ENCODE assay signal across 17 cellular contexts in the genomic region with DNA sequence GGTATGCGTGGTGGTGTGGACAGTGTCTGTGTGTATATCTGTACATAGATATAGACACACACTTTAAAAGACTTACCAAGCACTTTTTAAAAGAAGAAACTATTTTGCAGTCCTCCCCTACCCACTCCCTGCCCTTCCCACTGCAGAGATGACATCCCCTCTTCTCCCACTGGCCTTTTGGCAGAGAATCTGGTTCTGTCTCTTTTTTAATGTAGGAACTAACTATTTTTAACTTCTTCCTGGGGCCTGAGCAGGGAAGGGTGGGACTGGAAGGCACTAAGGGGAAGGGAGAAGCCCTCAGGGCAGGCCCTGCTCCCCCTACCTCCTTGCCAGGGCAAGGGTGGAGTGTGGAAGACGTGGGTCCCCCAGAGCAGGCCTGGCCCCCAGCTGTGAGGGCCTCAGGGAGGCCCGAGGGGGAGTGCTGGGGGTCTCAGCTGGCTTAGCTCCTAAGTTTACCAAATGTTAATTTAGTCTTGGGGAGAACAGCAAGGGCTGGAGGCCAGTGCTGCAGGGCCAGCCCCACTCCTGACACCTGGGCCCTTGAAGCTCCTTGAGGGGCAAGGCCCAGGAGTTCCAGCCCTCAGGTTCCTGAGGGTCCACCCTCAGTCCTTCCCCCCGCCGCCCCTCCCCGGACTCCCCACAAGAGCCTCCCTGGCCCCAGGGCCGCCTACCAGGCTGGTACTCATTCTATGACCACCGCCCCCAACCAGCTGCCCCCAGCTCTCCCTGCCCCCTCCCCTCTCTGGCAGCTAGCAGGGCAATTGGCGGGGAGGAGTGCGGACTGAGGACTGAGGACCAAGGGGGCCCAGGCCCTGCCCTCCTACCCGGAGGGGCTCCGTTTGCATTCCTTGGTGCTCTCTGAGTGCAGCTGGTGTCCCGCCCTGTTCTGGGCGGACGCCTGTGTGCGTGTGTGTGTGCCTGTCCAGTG. TPM values are rescaled to one million over a fixed set of nuclear protein-coding genes. Genes with fewer than 3 reads are reported as not detected.
DNase-seq lines count a peak whose midpoint lies in the region; ATAC-seq, FAIRE-seq and TF ChIP-seq lines count a peak whose summit lies in the region.
"Had no signal": no experiment of that assay in that cellular context is flagged by ENCODE, and none has a peak within 500 bp of the region (broad histone marks: within the 10 kb centered on the region; RNA-seq: fewer than 3 reads in every experiment).

No MANE protein-coding gene starts in this region.

- no TSS peak for BruUV-seq in GM12878 (replicated peaks; lab: Mats Ljungman, UMichigan)

- H3K9me3 Mint-ChIP-seq in natural killer cell: no peaks in the 10 kb centered on the region
- H3K9me3 Mint-ChIP-seq: naive B cell had no signal

- ATAC-seq in Right ventricle myocardium inferior: no peak
- ATAC-seq in GM12878: no peak
- ATAC-seq in natural killer cell: no peak
- no peak for ATAC-seq in upper lobe of right lung
- no peak for ATAC-seq in GM21423 (IDR thresholded peaks at IDR 0.05; ENCODE audit: unreplicated experiment)
- ATAC-seq: left cardiac atrium had no signal

- 84% methylated on average over 13 of the region's 16 CpGs for WGBS in GM12878 (ENCODE audit: insufficient coverage, insufficient replicate concordance, low lambda C conversion rate, missing lambda C conversion rate)

- TF ChIP-seq CTCF in cardiac muscle cell (IDR thresholded peaks at IDR 0.05; ENCODE audit: low read depth, low read length) (no peak), GM12878 (IDR thresholded peaks at IDR 0.05 in 2 of 3, conservative IDR thresholded peaks at IDR 0.05 in 1 of 3; ENCODE audit: control insufficient read depth in 2 of 3, extremely low read depth in 1 of 3, insufficient read depth in 1 of 3, low read depth in 3 of 3, low read length in 3 of 3) (no peak), natural killer cell (IDR thresholded peaks at IDR 0.05) (no peak), uterus (IDR thresholded peaks at IDR 0.05) (no peak), upper lobe of right lung (IDR thresholded peaks at IDR 0.05) (no peak)

- H3K79me2 ChIP-seq in GM12878 (ENCODE audit: control insufficient read depth, insufficient read depth, low read length): no peaks in the 10 kb centered on the region

- H3K36me3 ChIP-seq in cardiac muscle cell (peaks cover 20% of the 10 kb centered on the region), GM12878 (ENCODE audit: control insufficient read depth in 2 of 2, insufficient read depth in 2 of 2, low read length in 1 of 2) (peaks cover 9 to 10% of the 10 kb centered on the region in 2 experiments; a peak in 3 of 4 replicates), uterus (no peaks in the 10 kb centered on the region), upper lobe of right lung (peaks cover 69% of the 10 kb centered on the region)

- no peak for TF ChIP-seq EP300 in GM12878 (IDR thresholded peaks at IDR 0.05; ENCODE audit: borderline replicate concordance in 1 of 2, control insufficient read depth in 1 of 2, low read depth in 2 of 2, low read length in 2 of 2)

- no peaks in the 10 kb centered on the region for H3K27me3 Mint-ChIP-seq in natural killer cell (ENCODE audit: low read depth in 2 of 2)
- H3K27me3 Mint-ChIP-seq: naive B cell had no signal

- H4K20me1 ChIP-seq in GM12878 (ENCODE audit: control insufficient read depth, insufficient read depth): no peaks in the 10 kb centered on the region

- H3K4me3 Mint-ChIP-seq in natural killer cell: no peak overlapping the region

- H3K4me3 ChIP-seq in cardiac muscle cell (no peak overlapping the region), GM12878 (no peak overlapping the region), uterus (no peak overlapping the region), upper lobe of right lung (no peak overlapping the region)

- SMC1A ChIA-PET in GM12878 (lab: Charles Lee; ENCODE audit: uncharacterized antibody, unreplicated experiment): interaction anchor here (0.5 to 1.4 kb wide), 3 partner anchors 47 to 177 kb away, joined by 3 to 4 read pairs (median 3); no protein-coding TSS in a partner anchor

- H3K27me3 ChIP-seq in cardiac muscle cell (no peaks in the 10 kb centered on the region), GM12878 (replicated peaks in 1 of 2; ENCODE audit: control insufficient read depth in 2 of 2, insufficient read depth in 2 of 2, low read length in 1 of 2) (no peaks in the 10 kb centered on the region), uterus (no peaks in the 10 kb centered on the region), upper lobe of right lung (no peaks in the 10 kb centered on the region)

- H3K9me3 ChIP-seq in cardiac muscle cell (ENCODE audit: low read depth): no peaks in the 10 kb centered on the region
- no peaks in the 10 kb centered on the region for H3K9me3 ChIP-seq in GM12878 (replicated peaks; ENCODE audit: control insufficient read depth, insufficient read depth, low read length)
- no peaks in the 10 kb centered on the region for H3K9me3 ChIP-seq in uterus
- no peaks in the 10 kb centered on the region for H3K9me3 ChIP-seq in upper lobe of right lung

- TF ChIP-seq POLR2A in GM12878 (IDR thresholded peaks at IDR 0.05; ENCODE audit: low read depth, low read length): no peak
- TF ChIP-seq POLR2A in uterus (IDR thresholded peaks at IDR 0.05): no peak

- H2AFZ ChIP-seq in GM12878 (ENCODE audit: control insufficient read depth, low read depth, low read length): no peak overlapping the region

- no peak overlapping the region for H3K9ac ChIP-seq in GM12878 (ENCODE audit: control insufficient read depth, insufficient read depth, low read length)

- RAD21 ChIA-PET in GM12878 (lab: Charles Lee; ENCODE audit: unreplicated experiment): interaction anchor here (0.7 to 1.5 kb wide), 2 partner anchors 15 to 48 kb away, joined by 3 to 4 read pairs; no protein-coding TSS in a partner anchor

- CTCF ChIA-PET in GM12878 (lab: Yijun Ruan, JAX): interaction anchor here (0.6 to 5.9 kb wide), 10 partner anchors 21 to 271 kb away, joined by 3 to 63 read pairs (median 4); partner anchors contain the start of gene GALK1

- H3K4me1 Mint-ChIP-seq in natural killer cell: peaks cover 6 to 25% of the 10 kb centered on the region in 2 donors

- POLR2A ChIA-PET in GM12878 (lab: Charles Lee): interaction anchor here (0.7 kb wide), 1 partner anchor 20 kb away, joined by 3 read pairs; no protein-coding TSS in a partner anchor

- H3K27ac Mint-ChIP-seq in natural killer cell: peak overlapping the region; percentile 49 to 86

- no peak for FAIRE-seq in GM12878 (lab: Jason Lieb, UNC)
- FAIRE-seq: colon, H54 had no signal

- DNase-seq in cardiac muscle cell (ENCODE audit: low read depth in 1 of 2, low spot score in 1 of 2) (no peak), Right ventricle myocardium inferior (ENCODE audit: missing footprints) (no peak), GM12878 (ENCODE audit: low read depth, low spot score) (no peak), natural killer cell (no peak), uterus (peak in 1 of 2 donors; percentile 17), upper lobe of right lung (no peak), hippocampal formation (lab: John Stamatoyannopoulos, UW) (no peak)
- DNase-seq: KG1; left cardiac atrium; naive B cell; NCI-H1105 treated with DMSO at 0.1 percent for 48 hours; NCI-H226; stimulated activated naive CD4-positive, alpha-beta T cell; WERI-Rb-1 had no signal

- H3K4me1 ChIP-seq in cardiac muscle cell (ENCODE audit: low read depth): peaks cover 6% of the 10 kb centered on the region
- no peaks in the 10 kb centered on the region for H3K4me1 ChIP-seq in GM12878 (ENCODE audit: control insufficient read depth, insufficient read depth, low read length)
- H3K4me1 ChIP-seq in uterus: peaks cover 0 to 5% of the 10 kb centered on the region in 2 donors
- H3K4me1 ChIP-seq in upper lobe of right lung: peaks cover 16% of the 10 kb centered on the region

- no peak overlapping the region for H3K4me2 ChIP-seq in GM12878 (ENCODE audit: control insufficient read depth, insufficient read depth)

- H3K27ac ChIP-seq in cardiac muscle cell (peak overlapping the region; percentile 82), GM12878 (ENCODE audit: control insufficient read depth, insufficient read depth) (no peak overlapping the region), uterus (peak overlapping the region; percentile 23 to 60), upper lobe of right lung (no peak overlapping the region)

- in situ Hi-C loops in GM12878 (cut with MboI): no loop called here

- intact Hi-C loops in Right ventricle myocardium inferior (cut with DNase I) (loop anchor here (5.0 kb wide), 1 partner anchor 33 kb away; no protein-coding TSS in a partner anchor), GM12878 (cut with micrococcal nuclease; ENCODE audit: unreplicated experiment) (no loop called here), natural killer cell (cut with micrococcal nuclease) (no loop called here), uterus (cut with DNase I; ENCODE audit: low total_unique reads) (no loop called here), upper lobe of right lung (cut with DNase I) (no loop called here)

- H3K36me3 Mint-ChIP-seq in natural killer cell: no peaks in the 10 kb centered on the region
- H3K36me3 Mint-ChIP-seq: naive B cell had no signal

- no peak for TF ChIP-seq RAD21 in GM12878 (IDR thresholded peaks at IDR 0.05; ENCODE audit: insufficient read depth, low read depth, low read length)

RNA-seq across cellular contexts. Expression of gene UNC13D, which starts 19.3 kb away (rescaled TPM):
- total RNA-seq in cardiac muscle cell: 4.6 and 14.8 TPM in 2 replicates
- polyA plus RNA-seq in cardiac muscle cell: 10.8 and 24.6 TPM in 2 replicates
- total RNA-seq in Right ventricle myocardium inferior: 10.7 TPM
- 128 and 142 TPM in 2 replicates for total RNA-seq in GM12878 (2013; cell fraction: nucleolus; rRNA removed)
- total RNA-seq in GM12878 (2014; rRNA removed): 37.9 and 45.2 TPM in 2 replicates
- 10.0 and 10.3 TPM in 2 replicates for total RNA-seq in GM12878 (2014; rRNA removed; fragmentation: Illumina TruSeq; extraction: Trizol)
- 58.6 and 63.9 TPM in 2 replicates for total RNA-seq in GM12878 (2021)
- polyA plus RNA-seq in GM12878 (2011; ENCODE audit: low read depth): 46.6 TPM
- polyA plus RNA-seq in GM12878 (2011; rRNA removed): 9.2 and 15.5 TPM in 2 replicates
- 11.1 and 15.5 TPM in 2 replicates for polyA plus RNA-seq in GM12878 (2011; cell fraction: cytosol; rRNA removed)
- 157 and 179 TPM in 2 replicates for polyA plus RNA-seq in GM12878 (2011; cell fraction: nucleus; rRNA removed)
- 42.6 and 46.6 TPM in 2 replicates for polyA plus RNA-seq in GM12878 (2012)
- 4.0 and 14.4 TPM in 2 replicates for polyA plus RNA-seq in GM12878 (2014; fragmentation: Illumina TruSeq; extraction: Trizol)
- polyA plus RNA-seq in GM12878 (2014; fragmentation: Nextera tagmentation; extraction: Ambion mirVana): 1 to 10 TPM in 1 of 2 experiments, under 1 TPM in 1; 0.32 to 1.6 TPM
- polyA plus RNA-seq in GM12878 (2014; rRNA removed): 37.1 and 46.0 TPM in 2 replicates
- 10 to 100 TPM; 34.9 to 37.4 TPM for polyA plus RNA-seq in GM12878 (2016; fragmentation: Nextera tagmentation; extraction: Ambion mirVana)
- 12.5 and 23.1 TPM in 2 replicates for polyA minus RNA-seq in GM12878 (2011; rRNA and poly(A)+ RNA removed)
- polyA minus RNA-seq in GM12878 (2011; cell fraction: cytosol; rRNA and poly(A)+ RNA removed): 9.7 and 12.6 TPM in 2 replicates
- polyA minus RNA-seq in GM12878 (2011; cell fraction: nucleus; rRNA and poly(A)+ RNA removed): 47.1 and 66.4 TPM in 2 replicates
- total RNA-seq in natural killer cell: 100 to 1,000 TPM; 269 to 279 (median 277) TPM
- 10 to 100 TPM in 2 of 4 donors, 1 to 10 TPM in 2; 1.2 to 32.7 (median 11.8) TPM for total RNA-seq in uterus
- total RNA-seq in upper lobe of right lung: 145 TPM

RNA-seq across cellular contexts. Expression of gene WBP2, which starts 30.3 kb away (rescaled TPM):
- total RNA-seq in cardiac muscle cell (61.3 and 75.6 TPM in 2 replicates), Right ventricle myocardium inferior (151 TPM), GM12878 (2014; rRNA removed) (26.0 and 28.4 TPM in 2 replicates), GM12878 (2014; rRNA removed; fragmentation: Illumina TruSeq; extraction: Trizol) (11.8 and 12.1 TPM in 2 replicates), GM12878 (2021) (53.9 and 56.4 TPM in 2 replicates), natural killer cell (100 to 1,000 TPM in 1 of 3 donors, 10 to 100 TPM in 2; 81.1 to 106 (median 95.2) TPM), uterus (100 to 1,000 TPM in 1 of 4 donors, 10 to 100 TPM in 3; 19.7 to 115 (median 34.5) TPM), upper lobe of right lung (156 TPM)
- polyA plus RNA-seq in cardiac muscle cell (160 and 161 TPM in 2 replicates), GM12878 (2011; rRNA removed) (12.7 and 18.6 TPM in 2 replicates), GM12878 (2014; fragmentation: Illumina TruSeq; extraction: Trizol) (40.8 and 53.4 TPM in 2 replicates), GM12878 (2014; fragmentation: Nextera tagmentation; extraction: Ambion mirVana) (1 to 10 TPM; 1.5 to 3.0 TPM), GM12878 (2014; rRNA removed) (26.6 and 30.9 TPM in 2 replicates), GM12878 (2016; fragmentation: Nextera tagmentation; extraction: Ambion mirVana) (10 to 100 TPM; 49.8 to 57.3 TPM)
- total RNA-seq in GM12878 (2013; cell fraction: nucleolus; rRNA removed): 24.5 and 27.7 TPM in 2 replicates
- 45.2 TPM for polyA plus RNA-seq in GM12878 (2011; ENCODE audit: low read depth)
- polyA plus RNA-seq in GM12878 (2011; cell fraction: cytosol; rRNA removed): 18.8 and 21.9 TPM in 2 replicates
- polyA plus RNA-seq in GM12878 (2011; cell fraction: nucleus; rRNA removed): 60.2 and 65.4 TPM in 2 replicates
- 80.3 and 82.1 TPM in 2 replicates for polyA plus RNA-seq in GM12878 (2012)
- 20.7 and 21.9 TPM in 2 replicates for polyA minus RNA-seq in GM12878 (2011; rRNA and poly(A)+ RNA removed)
- 11.9 and 13.1 TPM in 2 replicates for polyA minus RNA-seq in GM12878 (2011; cell fraction: cytosol; rRNA and poly(A)+ RNA removed)
- polyA minus RNA-seq in GM12878 (2011; cell fraction: nucleus; rRNA and poly(A)+ RNA removed): 21.2 and 23.5 TPM in 2 replicates

RNA-seq across cellular contexts. Expression of gene UNK, which starts 40.2 kb away (rescaled TPM):
- total RNA-seq in cardiac muscle cell (34.2 and 37.8 TPM in 2 replicates), Right ventricle myocardium inferior (16.0 TPM), GM12878 (2014; rRNA removed) (26.7 and 32.6 TPM in 2 replicates), GM12878 (2014; rRNA removed; fragmentation: Illumina TruSeq; extraction: Trizol) (23.8 and 25.9 TPM in 2 replicates), GM12878 (2021) (32.2 and 34.5 TPM in 2 replicates), natural killer cell (10 to 100 TPM; 44.2 to 51.3 (median 44.5) TPM), uterus (10 to 100 TPM in 3 of 4 donors, 1 to 10 TPM in 1; 6.9 to 69.7 (median 45.5) TPM), upper lobe of right lung (27.1 TPM)
- polyA plus RNA-seq in cardiac muscle cell (20.5 and 35.9 TPM in 2 replicates), GM12878 (2011; rRNA removed) (30.8 and 33.2 TPM in 2 replicates), GM12878 (2014; fragmentation: Illumina TruSeq; extraction: Trizol) (25.2 and 26.9 TPM in 2 replicates), GM12878 (2014; fragmentation: Nextera tagmentation; extraction: Ambion mirVana) (10 to 100 TPM in 1 of 2 experiments, 1 to 10 TPM in 1; 8.9 to 11.9 TPM), GM12878 (2014; rRNA removed) (29.7 and 31.1 TPM in 2 replicates), GM12878 (2016; fragmentation: Nextera tagmentation; extraction: Ambion mirVana) (10 to 100 TPM; 27.6 to 27.8 TPM)
- total RNA-seq in GM12878 (2013; cell fraction: nucleolus; rRNA removed): 197 and 212 TPM in 2 replicates
- polyA plus RNA-seq in GM12878 (2011; ENCODE audit: low read depth): 6.2 TPM
- polyA plus RNA-seq in GM12878 (2011; cell fraction: cytosol; rRNA removed): 17.2 and 20.1 TPM in 2 replicates
- polyA plus RNA-seq in GM12878 (2011; cell fraction: nucleus; rRNA removed): 36.8 and 48.3 TPM in 2 replicates
- polyA plus RNA-seq in GM12878 (2012): 18.8 and 20.3 TPM in 2 replicates
- polyA minus RNA-seq in GM12878 (2011; rRNA and poly(A)+ RNA removed): 48.5 and 52.4 TPM in 2 replicates
- 11.5 and 12.8 TPM in 2 replicates for polyA minus RNA-seq in GM12878 (2011; cell fraction: cytosol; rRNA and poly(A)+ RNA removed)
- polyA minus RNA-seq in GM12878 (2011; cell fraction: nucleus; rRNA and poly(A)+ RNA removed): 41.1 and 51.5 TPM in 2 replicates

RNA-seq across cellular contexts. Expression of gene TRIM47, which starts 53.5 kb away (rescaled TPM):
- 1.3 and 4.6 TPM in 2 replicates for total RNA-seq in cardiac muscle cell
- polyA plus RNA-seq in cardiac muscle cell: 2.2 and 2.9 TPM in 2 replicates
- 39.4 TPM for total RNA-seq in Right ventricle myocardium inferior
- total RNA-seq in GM12878 (2013; cell fraction: nucleolus; rRNA removed): 4.6 and 7.4 TPM in 2 replicates
- total RNA-seq in GM12878 (2014; rRNA removed): 9.6 and 9.8 TPM in 2 replicates
- total RNA-seq in GM12878 (2014; rRNA removed; fragmentation: Illumina TruSeq; extraction: Trizol): 3.7 and 4.3 TPM in 2 replicates
- 8.6 and 9.8 TPM in 2 replicates for total RNA-seq in GM12878 (2021)
- polyA plus RNA-seq in GM12878 (2011; ENCODE audit: low read depth): 0.16 TPM
- polyA plus RNA-seq in GM12878 (2011; rRNA removed): 0.12 and 0.35 TPM in 2 replicates
- polyA plus RNA-seq in GM12878 (2011; cell fraction: cytosol; rRNA removed): 0.64 and 0.93 TPM in 2 replicates
- polyA plus RNA-seq in GM12878 (2011; cell fraction: nucleus; rRNA removed): 0.48 and 1.5 TPM in 2 replicates
- 0.67 and 0.97 TPM in 2 replicates for polyA plus RNA-seq in GM12878 (2012)
- polyA plus RNA-seq in GM12878 (2014; fragmentation: Illumina TruSeq; extraction: Trizol): 0.84 and 4.6 TPM in 2 replicates
- polyA plus RNA-seq in GM12878 (2014; fragmentation: Nextera tagmentation; extraction: Ambion mirVana): 1 to 10 TPM in 1 of 2 experiments, under 1 TPM in 1; 0.79 to 1.8 TPM
- polyA plus RNA-seq in GM12878 (2014; rRNA removed): 8.4 and 11.3 TPM in 2 replicates
- polyA plus RNA-seq in GM12878 (2016; fragmentation: Nextera tagmentation; extraction: Ambion mirVana): 1 to 10 TPM; 6.1 to 9.7 TPM
- not detected in 2 replicates for polyA minus RNA-seq in GM12878 (2011; rRNA and poly(A)+ RNA removed)
- polyA minus RNA-seq in GM12878 (2011; cell fraction: cytosol; rRNA and poly(A)+ RNA removed): 0.73 TPM in 1 of 2 replicates, not detected in the other
- 0.96 and 0.97 TPM in 2 replicates for polyA minus RNA-seq in GM12878 (2011; cell fraction: nucleus; rRNA and poly(A)+ RNA removed)
- 1 to 10 TPM; 1.2 to 2.5 (median 2.0) TPM for total RNA-seq in natural killer cell
- total RNA-seq in uterus: 10 to 100 TPM in 3 of 4 donors, 1 to 10 TPM in 1; 6.8 to 70.1 (median 19.0) TPM
- 31.0 TPM for total RNA-seq in upper lobe of right lung

RNA-seq across cellular contexts. Expression of gene GALK1, which starts 59.9 kb away (rescaled TPM):
- total RNA-seq in cardiac muscle cell (35.1 and 54.0 TPM in 2 replicates), Right ventricle myocardium inferior (23.8 TPM), GM12878 (2014; rRNA removed) (32.6 and 43.2 TPM in 2 replicates), GM12878 (2014; rRNA removed; fragmentation: Illumina TruSeq; extraction: Trizol) (8.7 and 9.2 TPM in 2 replicates), GM12878 (2021) (38.5 and 41.1 TPM in 2 replicates), natural killer cell (10 to 100 TPM; 11.9 to 15.9 (median 12.6) TPM), uterus (10 to 100 TPM in 3 of 4 donors, not detected in 1; 19.4 to 37.1 (median 35.6) TPM), upper lobe of right lung (31.6 TPM)
- polyA plus RNA-seq in cardiac muscle cell (42.4 and 74.4 TPM in 2 replicates), GM12878 (2011; rRNA removed) (4.0 and 8.4 TPM in 2 replicates), GM12878 (2014; fragmentation: Illumina TruSeq; extraction: Trizol) (0.25 and 3.6 TPM in 2 replicates), GM12878 (2014; fragmentation: Nextera tagmentation; extraction: Ambion mirVana) (1 to 10 TPM in 1 of 2 experiments, under 1 TPM in 1; 0.21 to 5.9 TPM), GM12878 (2014; rRNA removed) (34.2 and 40.8 TPM in 2 replicates), GM12878 (2016; fragmentation: Nextera tagmentation; extraction: Ambion mirVana) (10 to 100 TPM; 38.1 to 43.8 TPM)
- 12.0 and 15.1 TPM in 2 replicates for total RNA-seq in GM12878 (2013; cell fraction: nucleolus; rRNA removed)
- polyA plus RNA-seq in GM12878 (2011; ENCODE audit: low read depth): 8.1 TPM
- 15.1 and 25.3 TPM in 2 replicates for polyA plus RNA-seq in GM12878 (2011; cell fraction: cytosol; rRNA removed)
- 30.2 and 35.7 TPM in 2 replicates for polyA plus RNA-seq in GM12878 (2011; cell fraction: nucleus; rRNA removed)
- polyA plus RNA-seq in GM12878 (2012): 18.6 and 22.4 TPM in 2 replicates
- 5.0 and 16.4 TPM in 2 replicates for polyA minus RNA-seq in GM12878 (2011; rRNA and poly(A)+ RNA removed)
- polyA minus RNA-seq in GM12878 (2011; cell fraction: cytosol; rRNA and poly(A)+ RNA removed): 9.8 and 15.2 TPM in 2 replicates
- 9.7 TPM in 2 replicates for polyA minus RNA-seq in GM12878 (2011; cell fraction: nucleus; rRNA and poly(A)+ RNA removed)

Comparison
In these comparisons a context has a peak if more than half of its experiments do, and no peak if none do; other contexts are left out.
1. H3K27ac ChIP-seq: peak in cardiac muscle cell (single experiment) and uterus (2 of 2); none in GM12878 (single experiment) and upper lobe of right lung (single experiment).